Comparison of ENCODE assay signal across 8 cellular contexts in the genomic region with DNA sequence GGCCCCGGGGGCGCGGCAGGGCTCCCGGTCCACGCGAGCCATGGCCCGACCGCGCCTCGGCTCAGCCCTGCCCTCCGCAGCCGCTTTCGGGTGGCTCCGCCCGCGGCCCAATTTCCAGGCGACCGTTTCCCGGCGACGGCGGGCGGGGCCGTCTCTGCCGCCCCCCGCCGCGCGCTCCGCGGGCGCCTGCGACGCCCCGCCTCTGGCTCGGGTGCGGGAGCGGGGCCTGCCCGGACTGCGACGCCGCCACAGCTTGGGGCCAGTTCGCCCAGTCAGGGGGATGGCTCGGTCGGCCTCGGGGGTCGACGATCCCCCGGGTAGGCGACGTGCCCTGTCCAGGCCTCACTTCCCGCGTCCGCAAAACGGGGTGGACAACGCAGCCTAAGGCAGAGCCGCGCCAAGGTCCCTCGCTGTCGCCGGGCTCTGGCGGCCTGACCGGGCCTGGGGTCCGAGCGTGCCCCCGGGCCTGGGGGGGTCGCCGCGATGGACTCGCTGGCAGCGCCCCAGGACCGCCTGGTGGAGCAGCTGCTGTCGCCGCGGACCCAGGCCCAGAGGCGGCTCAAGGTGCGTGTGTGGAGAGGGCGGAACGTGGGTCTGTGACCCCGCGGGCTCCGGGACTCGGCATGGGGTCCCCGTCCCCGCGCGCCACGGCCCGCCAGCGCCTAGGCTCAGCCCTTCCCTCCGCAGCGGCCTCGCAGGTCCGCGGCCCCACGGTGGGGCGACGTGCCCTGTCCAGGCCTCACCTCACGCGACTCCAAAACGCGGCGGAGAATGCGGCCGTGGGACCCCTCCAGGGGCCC. TPM values are rescaled to one million over a fixed set of nuclear protein-coding genes. Genes with fewer than 3 reads are reported as not detected.
DNase-seq lines count a peak whose midpoint lies in the region; ATAC-seq and TF ChIP-seq lines count a peak whose summit lies in the region.

No MANE protein-coding gene starts in this region.

- H3K4me1 ChIP-seq in colonic mucosa (peaks cover 7% of the 10 kb centered on the region), muscle layer of colon (ENCODE audit: insufficient read depth, low read length) (peaks cover 15% of the 10 kb centered on the region), body of pancreas (peaks cover 41% of the 10 kb centered on the region)

- no peak for DNase-seq in CD14-positive monocyte (ENCODE audit: low spot score)
- no peak for DNase-seq in HL-60 (ENCODE audit: low read depth in 1 of 2, low spot score in 1 of 2)
- DNase-seq in colonic mucosa, result no peak
- DNase-seq in mesenteric fat pad (ENCODE audit: low spot score), result no peak
- no peak for DNase-seq in body of pancreas
- no peak for DNase-seq in type B pancreatic cell (ENCODE audit: extremely low spot score, unreplicated experiment)

- H3K36me3 ChIP-seq in colonic mucosa, result no peaks in the 10 kb centered on the region
- no peaks in the 10 kb centered on the region for H3K36me3 ChIP-seq in muscle layer of colon (ENCODE audit: insufficient read depth, low read length)
- H3K36me3 ChIP-seq in body of pancreas (replicated peaks in 1 of 2; ENCODE audit: insufficient read depth in 1 of 2, low read depth in 2 of 2), result no peaks in the 10 kb centered on the region

- H3K4me1 Mint-ChIP-seq in CD14-positive monocyte, result peaks cover 18% of the 10 kb centered on the region
- H3K4me1 Mint-ChIP-seq in type B pancreatic cell (ENCODE audit: unreplicated experiment), result no peaks in the 10 kb centered on the region

- peak overlapping the region in 1 of 2 donors; percentile 54 for H3K9ac ChIP-seq in colonic mucosa (ENCODE audit: low read depth in 2 of 2, low read length in 2 of 2)
- H3K9ac ChIP-seq in muscle layer of colon (ENCODE audit: low read length), result no peak overlapping the region

- H3K4me3 Mint-ChIP-seq in CD14-positive monocyte, result peak overlapping the region; percentile 55 to 61
- H3K4me3 Mint-ChIP-seq in type B pancreatic cell, result no peak overlapping the region

- TF ChIP-seq POLR2A in body of pancreas (IDR thresholded peaks at IDR 0.05), result no peak

- H3K27me3 Mint-ChIP-seq in CD14-positive monocyte (ENCODE audit: low read depth in 3 of 3) (peaks cover 56 to 90% (median 58%) of the 10 kb centered on the region in 3 donors), type B pancreatic cell (peaks cover 42% of the 10 kb centered on the region)

- H3K4me3 ChIP-seq in HL-60 (replicated peaks; ENCODE audit: insufficient read depth, low read length) (peak overlapping the region; percentile 40), colonic mucosa (peak overlapping the region; percentile 44), muscle layer of colon (ENCODE audit: low read depth in 1 of 2, low read length in 2 of 2) (peak overlapping the region; percentile 50 to 61), body of pancreas (peak overlapping the region in 1 of 2 donors; percentile 30)

- ATAC-seq in GM18519 (IDR thresholded peaks at IDR 0.05; ENCODE audit: low FRiP score, unreplicated experiment) (no peak), body of pancreas (no peak)

- H3K9me3 ChIP-seq in colonic mucosa (no peaks in the 10 kb centered on the region), muscle layer of colon (ENCODE audit: low read length) (no peaks in the 10 kb centered on the region), body of pancreas (no peaks in the 10 kb centered on the region)

- TF ChIP-seq CTCF in CD14-positive monocyte (IDR thresholded peaks at IDR 0.05) (peak; percentile 63), HL-60 (IDR thresholded peaks at IDR 0.05; ENCODE audit: insufficient read depth, low read length) (no peak), colonic mucosa (IDR thresholded peaks at IDR 0.05) (no peak), body of pancreas (IDR thresholded peaks at IDR 0.05) (peak in 1 of 7 experiments; percentile 4), type B pancreatic cell (conservative IDR thresholded peaks at IDR 0.05) (no peak)

- H3K9me3 Mint-ChIP-seq in CD14-positive monocyte, result peaks cover 0 to 15% (median 6%) of the 10 kb centered on the region in 7 donors
- no peaks in the 10 kb centered on the region for H3K9me3 Mint-ChIP-seq in type B pancreatic cell

- H3K27ac Mint-ChIP-seq in CD14-positive monocyte, result no peak overlapping the region
- H3K27ac Mint-ChIP-seq in type B pancreatic cell, result no peak overlapping the region

- WGBS in body of pancreas, 2 donors, result 4% methylated on average over 79 of the region's 105 CpGs; no CpG with 5 or more reads in 1 of the 2 donors

- H3K36me3 Mint-ChIP-seq in CD14-positive monocyte, result peaks cover 0 to 13% of the 10 kb centered on the region in 2 donors
- H3K36me3 Mint-ChIP-seq in type B pancreatic cell, result peaks cover 17% of the 10 kb centered on the region

- H3K27me3 ChIP-seq in HL-60 (ENCODE audit: insufficient read depth, poor library complexity, severe bottlenecking) (peaks cover 8% of the 10 kb centered on the region), colonic mucosa (peaks cover 67% of the 10 kb centered on the region), muscle layer of colon (ENCODE audit: control insufficient read depth in 1 of 2, insufficient read depth in 2 of 2, low read length in 2 of 2) (peaks cover 0 to 34% of the 10 kb centered on the region in 2 donors), body of pancreas (no peaks in the 10 kb centered on the region)

- H3K27ac ChIP-seq in HL-60 (replicated peaks), result no peak overlapping the region
- no peak overlapping the region for H3K27ac ChIP-seq in colonic mucosa
- no peak overlapping the region for H3K27ac ChIP-seq in muscle layer of colon (ENCODE audit: low read depth, low read length)
- H3K27ac ChIP-seq in body of pancreas, result no peak overlapping the region

- intact Hi-C loops in CD14-positive monocyte (cut with micrococcal nuclease) (loop anchor here in 1 of 2 donors (5.0 kb wide), 2 partner anchors 36 to 761 kb away; no protein-coding TSS in a partner anchor), colonic mucosa (cut with DNase I) (no loop called here), body of pancreas (cut with DNase I) (no loop called here)

RNA-seq across cellular contexts. Expression of a gene that starts 4.2 kb away (rescaled TPM):
- polyA plus RNA-seq in CD14-positive monocyte, result under 1 TPM in 1 of 2 donors, not detected in 1; 0.50 TPM
- 1 to 10 TPM; 2.2 to 2.5 TPM for total RNA-seq in colonic mucosa
- total RNA-seq in mesenteric fat pad, result 7.0 TPM
- total RNA-seq in body of pancreas, result 10 to 100 TPM; 15.0 to 15.2 TPM
- total RNA-seq in type B pancreatic cell (ENCODE audit: low replicate concordance), result 45.7 and 54.6 TPM in 2 replicates

RNA-seq across cellular contexts. Expression of a gene that starts 4.9 kb away (rescaled TPM):
- polyA plus RNA-seq in CD14-positive monocyte, result 1 to 10 TPM in 1 of 2 donors, under 1 TPM in 1; 0.26 to 1.5 TPM
- total RNA-seq in colonic mucosa, result 1 to 10 TPM in 1 of 2 donors, under 1 TPM in 1; 0.45 to 1.1 TPM
- 1.8 TPM for total RNA-seq in mesenteric fat pad
- 10 to 100 TPM in 1 of 2 donors, 1 to 10 TPM in 1; 6.2 to 29.7 TPM for total RNA-seq in body of pancreas
- total RNA-seq in type B pancreatic cell (ENCODE audit: low replicate concordance), result 1.9 and 2.4 TPM in 2 replicates

RNA-seq across cellular contexts. Expression of a gene that starts 42.1 kb away (rescaled TPM):
- not detected for polyA plus RNA-seq in CD14-positive monocyte
- total RNA-seq in colonic mucosa (1 to 10 TPM in 1 of 2 donors, under 1 TPM in 1; 0.80 to 1.9 TPM), mesenteric fat pad (3.0 TPM), body of pancreas (1 to 10 TPM in 1 of 2 donors, not detected in 1; 1.0 TPM), type B pancreatic cell (ENCODE audit: low replicate concordance) (2.4 and 3.4 TPM in 2 replicates)
